In the genomic region with DNA sequence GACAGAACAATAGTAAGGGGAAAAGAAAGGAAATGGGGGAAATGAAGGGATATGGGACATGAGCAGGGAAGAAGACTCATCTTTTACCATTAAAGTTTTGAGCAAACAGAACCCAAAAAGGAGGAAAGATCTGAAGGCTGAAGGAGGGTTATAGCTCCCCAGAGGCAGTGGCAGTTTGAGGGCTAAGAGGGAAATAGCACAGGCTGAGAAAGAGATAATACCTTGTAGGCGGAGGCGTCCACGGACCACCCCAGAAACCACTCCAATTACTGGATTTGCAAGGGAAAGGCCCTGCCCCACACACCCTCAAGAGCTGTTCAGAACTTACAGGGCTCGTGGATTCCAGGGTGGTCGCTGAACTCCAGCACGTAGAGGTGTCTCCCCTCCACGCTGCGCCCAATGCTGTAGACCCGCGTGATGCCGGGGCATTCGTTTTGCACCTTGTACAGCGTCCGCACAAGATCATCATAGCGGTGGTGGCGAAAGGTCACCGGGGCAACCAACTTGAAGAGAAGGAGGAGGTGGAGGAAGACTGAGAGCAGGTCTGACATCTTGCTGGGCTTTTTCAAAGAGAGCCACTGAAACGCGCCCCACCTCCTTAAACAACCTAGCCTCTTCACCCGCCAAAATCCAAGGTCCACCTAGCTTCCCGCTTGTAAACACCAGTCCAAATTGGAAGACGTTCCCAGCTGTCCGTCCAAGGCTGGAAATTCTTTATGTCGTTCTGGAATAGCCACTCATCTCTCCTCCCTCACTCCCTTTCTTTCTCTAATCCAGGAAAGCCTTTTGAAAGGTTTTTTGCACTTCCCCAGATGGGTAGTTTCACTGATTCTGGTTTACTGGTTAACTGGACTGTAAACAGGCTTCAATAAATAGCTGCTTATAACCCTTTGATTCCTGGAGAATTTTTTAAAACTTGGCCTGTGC, we compare ENCODE assay signal across 2 cellular contexts.
TF ChIP-seq lines count a peak whose summit lies in the region.

A gene (minus strand): TSS at position 795 of the 927 bp plus-strand sequence. CDS start 244 bp downstream, at position 551.

TF ChIP-seq in liver, 16 proteins besides CTCF, POLR2A, EP300 and RAD21:
- TF ChIP-seq, protein P1, sequence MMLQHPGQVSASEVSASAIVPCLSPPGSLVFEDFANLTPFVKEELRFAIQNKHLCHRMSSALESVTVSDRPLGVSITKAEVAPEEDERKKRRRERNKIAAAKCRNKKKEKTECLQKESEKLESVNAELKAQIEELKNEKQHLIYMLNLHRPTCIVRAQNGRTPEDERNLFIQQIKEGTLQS (IDR thresholded peaks at IDR 0.05) = no peak
- peak in 1 of 2 donors; percentile 36 for TF ChIP-seq RXRA (IDR thresholded peaks at IDR 0.05)
- peak; percentile 56 for TF ChIP-seq FOXA1 (IDR thresholded peaks at IDR 0.05)
- TF ChIP-seq, protein P2, sequence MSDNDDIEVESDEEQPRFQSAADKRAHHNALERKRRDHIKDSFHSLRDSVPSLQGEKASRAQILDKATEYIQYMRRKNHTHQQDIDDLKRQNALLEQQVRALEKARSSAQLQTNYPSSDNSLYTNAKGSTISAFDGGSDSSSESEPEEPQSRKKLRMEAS (IDR thresholded peaks at IDR 0.05) = no peak
- TF ChIP-seq HNF4A (conservative IDR thresholded peaks at IDR 0.05) = peak; percentile 64 to 71
- TF ChIP-seq HNF4G (IDR thresholded peaks at IDR 0.05) = peak; percentile 28
- no peak for TF ChIP-seq NR2F2 (IDR thresholded peaks at IDR 0.05)
- no peak for TF ChIP-seq EGR1 (IDR thresholded peaks at IDR 0.05; ENCODE audit: low read depth in 2 of 2)
- TF ChIP-seq YY1 (IDR thresholded peaks at IDR 0.05) = peak; percentile 66
- peak; percentile 60 for TF ChIP-seq TAF1 (conservative IDR thresholded peaks at IDR 0.05)
- peak; percentile 77 for TF ChIP-seq FOXA2 (IDR thresholded peaks at IDR 0.05)
- TF ChIP-seq JUND (IDR thresholded peaks at IDR 0.05) = peak in 1 of 2 donors; percentile 23
- TF ChIP-seq GABPA (IDR thresholded peaks at IDR 0.05 in 1 of 2, conservative IDR thresholded peaks at IDR 0.05 in 1 of 2) = no peak
- peak; percentile 36 for TF ChIP-seq SP1 (IDR thresholded peaks at IDR 0.05)
- TF ChIP-seq, protein P3, sequence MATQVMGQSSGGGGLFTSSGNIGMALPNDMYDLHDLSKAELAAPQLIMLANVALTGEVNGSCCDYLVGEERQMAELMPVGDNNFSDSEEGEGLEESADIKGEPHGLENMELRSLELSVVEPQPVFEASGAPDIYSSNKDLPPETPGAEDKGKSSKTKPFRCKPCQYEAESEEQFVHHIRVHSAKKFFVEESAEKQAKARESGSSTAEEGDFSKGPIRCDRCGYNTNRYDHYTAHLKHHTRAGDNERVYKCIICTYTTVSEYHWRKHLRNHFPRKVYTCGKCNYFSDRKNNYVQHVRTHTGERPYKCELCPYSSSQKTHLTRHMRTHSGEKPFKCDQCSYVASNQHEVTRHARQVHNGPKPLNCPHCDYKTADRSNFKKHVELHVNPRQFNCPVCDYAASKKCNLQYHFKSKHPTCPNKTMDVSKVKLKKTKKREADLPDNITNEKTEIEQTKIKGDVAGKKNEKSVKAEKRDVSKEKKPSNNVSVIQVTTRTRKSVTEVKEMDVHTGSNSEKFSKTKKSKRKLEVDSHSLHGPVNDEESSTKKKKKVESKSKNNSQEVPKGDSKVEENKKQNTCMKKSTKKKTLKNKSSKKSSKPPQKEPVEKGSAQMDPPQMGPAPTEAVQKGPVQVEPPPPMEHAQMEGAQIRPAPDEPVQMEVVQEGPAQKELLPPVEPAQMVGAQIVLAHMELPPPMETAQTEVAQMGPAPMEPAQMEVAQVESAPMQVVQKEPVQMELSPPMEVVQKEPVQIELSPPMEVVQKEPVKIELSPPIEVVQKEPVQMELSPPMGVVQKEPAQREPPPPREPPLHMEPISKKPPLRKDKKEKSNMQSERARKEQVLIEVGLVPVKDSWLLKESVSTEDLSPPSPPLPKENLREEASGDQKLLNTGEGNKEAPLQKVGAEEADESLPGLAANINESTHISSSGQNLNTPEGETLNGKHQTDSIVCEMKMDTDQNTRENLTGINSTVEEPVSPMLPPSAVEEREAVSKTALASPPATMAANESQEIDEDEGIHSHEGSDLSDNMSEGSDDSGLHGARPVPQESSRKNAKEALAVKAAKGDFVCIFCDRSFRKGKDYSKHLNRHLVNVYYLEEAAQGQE (IDR thresholded peaks at IDR 0.05) = peak; percentile 87
- TF ChIP-seq, protein P4, sequence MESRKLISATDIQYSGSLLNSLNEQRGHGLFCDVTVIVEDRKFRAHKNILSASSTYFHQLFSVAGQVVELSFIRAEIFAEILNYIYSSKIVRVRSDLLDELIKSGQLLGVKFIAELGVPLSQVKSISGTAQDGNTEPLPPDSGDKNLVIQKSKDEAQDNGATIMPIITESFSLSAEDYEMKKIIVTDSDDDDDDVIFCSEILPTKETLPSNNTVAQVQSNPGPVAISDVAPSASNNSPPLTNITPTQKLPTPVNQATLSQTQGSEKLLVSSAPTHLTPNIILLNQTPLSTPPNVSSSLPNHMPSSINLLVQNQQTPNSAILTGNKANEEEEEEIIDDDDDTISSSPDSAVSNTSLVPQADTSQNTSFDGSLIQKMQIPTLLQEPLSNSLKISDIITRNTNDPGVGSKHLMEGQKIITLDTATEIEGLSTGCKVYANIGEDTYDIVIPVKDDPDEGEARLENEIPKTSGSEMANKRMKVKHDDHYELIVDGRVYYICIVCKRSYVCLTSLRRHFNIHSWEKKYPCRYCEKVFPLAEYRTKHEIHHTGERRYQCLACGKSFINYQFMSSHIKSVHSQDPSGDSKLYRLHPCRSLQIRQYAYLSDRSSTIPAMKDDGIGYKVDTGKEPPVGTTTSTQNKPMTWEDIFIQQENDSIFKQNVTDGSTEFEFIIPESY (IDR thresholded peaks at IDR 0.05) = peak; percentile 16

TF ChIP-seq in SK-N-SH, 30 proteins besides CTCF, POLR2A, EP300 and RAD21:
- no peak for TF ChIP-seq RFX5 (IDR thresholded peaks at IDR 0.05; ENCODE audit: low read length)
- no peak for TF ChIP-seq TCF12 (IDR thresholded peaks at IDR 0.05)
- TF ChIP-seq, protein P5, sequence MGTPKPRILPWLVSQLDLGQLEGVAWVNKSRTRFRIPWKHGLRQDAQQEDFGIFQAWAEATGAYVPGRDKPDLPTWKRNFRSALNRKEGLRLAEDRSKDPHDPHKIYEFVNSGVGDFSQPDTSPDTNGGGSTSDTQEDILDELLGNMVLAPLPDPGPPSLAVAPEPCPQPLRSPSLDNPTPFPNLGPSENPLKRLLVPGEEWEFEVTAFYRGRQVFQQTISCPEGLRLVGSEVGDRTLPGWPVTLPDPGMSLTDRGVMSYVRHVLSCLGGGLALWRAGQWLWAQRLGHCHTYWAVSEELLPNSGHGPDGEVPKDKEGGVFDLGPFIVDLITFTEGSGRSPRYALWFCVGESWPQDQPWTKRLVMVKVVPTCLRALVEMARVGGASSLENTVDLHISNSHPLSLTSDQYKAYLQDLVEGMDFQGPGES (IDR thresholded peaks at IDR 0.05; ENCODE audit: low read depth, low read length) = no peak
- no peak for TF ChIP-seq EZH2phosphoT487 (IDR thresholded peaks at IDR 0.05; ENCODE audit: borderline replicate concordance, low read depth)
- no peak for TF ChIP-seq GATA2 (CRISPR knock-in tag; IDR thresholded peaks at IDR 0.05)
- no peak for TF ChIP-seq CHD2 (IDR thresholded peaks at IDR 0.05; ENCODE audit: low read length, partially characterized antibody)
- TF ChIP-seq GABPA (IDR thresholded peaks at IDR 0.05; ENCODE audit: low read depth) = no peak
- no peak for TF ChIP-seq YY1 (IDR thresholded peaks at IDR 0.05; ENCODE audit: low read depth)
